ENCODE assay signal across 8 cellular contexts in genomic region chr9:613771-614347, GRCh38.
DNase-seq lines count a peak whose midpoint lies in the region; ATAC-seq, FAIRE-seq and TF ChIP-seq lines count a peak whose summit lies in the region.

No MANE protein-coding gene starts in this region.

- CTCF ChIA-PET in A549 (lab: Yijun Ruan, JAX), result interaction anchor here (0.6 to 18.6 kb wide), 30 partner anchors 9 to 390 kb away, joined by 3 to 371 read pairs (median 4); no protein-coding TSS in a partner anchor

- H3K4me3 Mint-ChIP-seq in endodermal cell, result no peak overlapping the region

- no peak for TF ChIP-seq POLR2A in A549 (IDR thresholded peaks at IDR 0.05; ENCODE audit: low read length)
- TF ChIP-seq POLR2A in stomach (IDR thresholded peaks at IDR 0.05), result no peak

- TF ChIP-seq CTCF in A549 (IDR thresholded peaks at IDR 0.05) (peak; percentile 99), GM12873 (IDR thresholded peaks at IDR 0.05; ENCODE audit: insufficient read depth, low read depth, low read length, missing control alignments) (peak; percentile 73), VCaP (conservative IDR thresholded peaks at IDR 0.05) (peak; percentile 93), endodermal cell (conservative IDR thresholded peaks at IDR 0.05) (peak; percentile 91), lung (IDR thresholded peaks at IDR 0.05; ENCODE audit: control extremely low read depth, extremely low read depth) (peak; percentile 61), stomach (IDR thresholded peaks at IDR 0.05) (peak in 5 of 7 experiments; percentile 58 to 94 (median 72))

- peaks cover 15% of the 10 kb centered on the region for H3K4me1 Mint-ChIP-seq in endodermal cell

- peak; percentile 43 to 85 for DNase-seq in A549 (ENCODE audit: low read depth in 1 of 2, low spot score in 1 of 2)
- peak; percentile 19 for DNase-seq in NCI-H2029 (lab: John Stamatoyannopoulos, UW)
- peak; percentile 90 for DNase-seq in endodermal cell
- DNase-seq in lung (ENCODE audit: low spot score), result peak; percentile 58
- peak; percentile 75 for DNase-seq in stomach

- H3K27me3 ChIP-seq in endodermal cell (ENCODE audit: control insufficient read depth, insufficient read depth, low read length, poor library complexity, severe bottlenecking) (no peaks in the 10 kb centered on the region), lung (ENCODE audit: control insufficient read depth, insufficient read depth) (no peaks in the 10 kb centered on the region), stomach (no peaks in the 10 kb centered on the region)

- H3K27ac Mint-ChIP-seq in endodermal cell, result peak overlapping the region; percentile 4

- no peak for FAIRE-seq in A549 (lab: Jason Lieb, UNC)

- H3K36me3 Mint-ChIP-seq in endodermal cell (ENCODE audit: low read depth), result no peaks in the 10 kb centered on the region

- H3K4me3 ChIP-seq in A549, result no peak overlapping the region
- H3K4me3 ChIP-seq in endodermal cell (ENCODE audit: low read length), result no peak overlapping the region
- H3K4me3 ChIP-seq in lung, result no peak overlapping the region
- no peak overlapping the region for H3K4me3 ChIP-seq in stomach

- TF ChIP-seq EP300 in A549 (IDR thresholded peaks at IDR 0.05) (no peak), stomach (IDR thresholded peaks at IDR 0.05) (no peak)

- no peaks in the 10 kb centered on the region for H3K27me3 Mint-ChIP-seq in endodermal cell (ENCODE audit: insufficient read depth)

- peak overlapping the region in 1 of 2 experiments; percentile 2; a peak in 2 of 6 replicates for H3K27ac ChIP-seq in A549
- H3K27ac ChIP-seq in VCaP, result peak overlapping the region; percentile 10; the same call in 1 of the 2 replicates
- H3K27ac ChIP-seq in endodermal cell (ENCODE audit: low read depth, low read length), result no peak overlapping the region
- H3K27ac ChIP-seq in lung (ENCODE audit: low read depth in 1 of 2, low read length in 1 of 2), result no peak overlapping the region
- peak overlapping the region in 4 of 5 donors; percentile 34 to 66 (median 58) for H3K27ac ChIP-seq in stomach

- TF ChIP-seq RAD21 in A549 (conservative IDR thresholded peaks at IDR 0.05 in 1 of 2, IDR thresholded peaks at IDR 0.05 in 1 of 2), result peak; percentile 91 to 98

- WGBS in A549 (ENCODE audit: missing lambda C conversion rate), result 12% methylated on average over 7 of the region's 7 CpGs
- 13 to 28% methylated on average over 5 to 7 of the region's 7 CpGs for WGBS in endodermal cell (ENCODE audit: insufficient coverage in 1 of 2, insufficient read length in 1 of 2), 2 experiments
- WGBS in lung, 2 donors, result 4% methylated on average over 7 of the region's 7 CpGs
- 1 to 7% (median 3%) methylated on average over 7 of the region's 7 CpGs for WGBS in stomach, 5 donors

- H3K4me1 ChIP-seq in A549, result peaks cover 6% of the 10 kb centered on the region; the same call in 2 of the 3 replicates
- H3K4me1 ChIP-seq in endodermal cell (ENCODE audit: control insufficient read depth, insufficient read depth, low read length), result peaks cover 4% of the 10 kb centered on the region
- H3K4me1 ChIP-seq in lung (ENCODE audit: control insufficient read depth in 2 of 2, insufficient read depth in 2 of 2, low read length in 2 of 2), result peaks cover 2 to 8% of the 10 kb centered on the region in 2 donors
- peaks cover 0 to 27% (median 13%) of the 10 kb centered on the region in 4 donors for H3K4me1 ChIP-seq in stomach

- intact Hi-C loops in stomach (cut with DNase I; ENCODE audit: low total_unique reads), result no loop called here

- H3K9me3 Mint-ChIP-seq in endodermal cell, result no peaks in the 10 kb centered on the region

- H3K9ac ChIP-seq in endodermal cell (ENCODE audit: extremely low read depth, low read length, poor library complexity, severe bottlenecking), result no peak overlapping the region

- H3K9me3 ChIP-seq in A549, result no peaks in the 10 kb centered on the region
- H3K9me3 ChIP-seq in endodermal cell (ENCODE audit: control insufficient read depth, low read length), result no peaks in the 10 kb centered on the region
- no peaks in the 10 kb centered on the region for H3K9me3 ChIP-seq in lung (ENCODE audit: control insufficient read depth in 2 of 2, insufficient read depth in 1 of 2, low read length in 1 of 2)
- H3K9me3 ChIP-seq in stomach, result no peaks in the 10 kb centered on the region

- H3K36me3 ChIP-seq in endodermal cell (ENCODE audit: control insufficient read depth, insufficient read depth, low read length) (no peaks in the 10 kb centered on the region), lung (ENCODE audit: control insufficient read depth in 2 of 2, insufficient read depth in 2 of 2, low read length in 2 of 2) (no peaks in the 10 kb centered on the region), stomach (no peaks in the 10 kb centered on the region)

- ATAC-seq in A549 (peak; percentile 98 to 100), HG02763 (IDR thresholded peaks at IDR 0.05; ENCODE audit: unreplicated experiment) (peak; percentile 78), lung (ENCODE audit: insufficient read depth, low FRiP score) (peak; percentile 76)

- POLR2A ChIA-PET in A549 (lab: Yijun Ruan, JAX), result no interaction called here

- peak overlapping the region; percentile 41; the same call in 2 of the 3 replicates for H3K4me2 ChIP-seq in A549

TF ChIP-seq in A549, 52 proteins besides CTCF, POLR2A, EP300 and RAD21:
- TF ChIP-seq SMC3 (IDR thresholded peaks at IDR 0.05), result peak; percentile 99
- TF ChIP-seq PBX3 (IDR thresholded peaks at IDR 0.05), result no peak

Comparison
In these comparisons a context has a peak if more than half of its experiments do, and no peak if none do; other contexts are left out.
1. DNase-seq: peak in every context shown above with its lines; median percentile 90 in endodermal cell; 75 in stomach; 64 in A549; 58 in lung; 19 in NCI-H2029.
2. H3K27ac ChIP-seq: peak in VCaP (single experiment) and stomach (4 of 5); none in endodermal cell (single experiment) and lung (0 of 2).
3. Peak in every context shown above with its lines, with median percentiles within 50 percentile points of each other: ATAC-seq and CTCF ChIP-seq.